In the genomic region with DNA sequence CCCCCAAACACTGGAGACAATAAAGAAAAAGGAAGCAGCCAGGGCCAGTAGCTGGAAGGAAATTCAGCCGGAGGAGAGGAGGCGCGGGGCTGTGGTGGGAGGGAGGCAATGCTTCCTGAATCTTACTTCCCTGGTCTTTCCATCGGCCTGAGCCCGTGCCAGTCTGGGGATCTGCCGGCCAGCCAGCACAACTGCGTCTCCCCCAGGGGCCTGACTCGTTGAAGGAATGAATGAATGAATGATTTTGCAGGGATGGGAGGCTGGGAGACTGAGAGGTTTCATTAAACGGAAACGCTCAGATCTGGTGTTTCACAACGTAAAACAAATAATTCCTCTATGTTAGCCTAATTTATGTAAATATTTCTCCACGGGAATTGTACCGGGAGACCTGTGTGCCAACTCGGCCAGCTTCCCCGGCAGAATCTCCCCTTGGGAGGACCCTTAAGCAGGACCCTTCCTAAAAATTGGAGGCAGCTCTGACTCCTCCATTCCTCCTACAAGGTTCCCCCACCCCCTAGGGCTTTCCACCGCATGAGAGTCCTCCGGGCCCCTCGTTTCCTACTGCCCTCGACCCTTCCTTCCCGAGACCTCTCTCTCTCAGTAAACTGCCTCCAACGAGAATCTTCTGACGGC, we compare ENCODE assay signal across 1 cellular context.
TF ChIP-seq lines count a peak whose summit lies in the region.

No MANE protein-coding gene starts in this region.

TF ChIP-seq in endothelial cell of umbilical vein, 7 proteins besides CTCF, POLR2A, EP300 and RAD21:
- no peak for TF ChIP-seq MAX (IDR thresholded peaks at IDR 0.05; ENCODE audit: insufficient read depth, insufficient read length)
- TF ChIP-seq JUN (IDR thresholded peaks at IDR 0.05; ENCODE audit: borderline replicate concordance, insufficient read depth, insufficient read length, low read depth): no peak
- no peak for TF ChIP-seq MYC (IDR thresholded peaks at IDR 0.05; ENCODE audit: low read depth, low read length)
- TF ChIP-seq FOS (IDR thresholded peaks at IDR 0.05; ENCODE audit: borderline replicate concordance, insufficient read depth, low read length): no peak
- TF ChIP-seq POLR2AphosphoS5 (IDR thresholded peaks at IDR 0.05; ENCODE audit: insufficient read depth, low read depth, low read length): no peak
- no peak for TF ChIP-seq EZH2 (IDR thresholded peaks at IDR 0.05; ENCODE audit: borderline replicate concordance, low read depth, low read length, severe bottlenecking)
- TF ChIP-seq GATA2 (IDR thresholded peaks at IDR 0.05; ENCODE audit: insufficient read depth, insufficient read length, low read depth, low read length): no peak
